ENCODE assay signal across 8 cellular contexts in the genomic region with DNA sequence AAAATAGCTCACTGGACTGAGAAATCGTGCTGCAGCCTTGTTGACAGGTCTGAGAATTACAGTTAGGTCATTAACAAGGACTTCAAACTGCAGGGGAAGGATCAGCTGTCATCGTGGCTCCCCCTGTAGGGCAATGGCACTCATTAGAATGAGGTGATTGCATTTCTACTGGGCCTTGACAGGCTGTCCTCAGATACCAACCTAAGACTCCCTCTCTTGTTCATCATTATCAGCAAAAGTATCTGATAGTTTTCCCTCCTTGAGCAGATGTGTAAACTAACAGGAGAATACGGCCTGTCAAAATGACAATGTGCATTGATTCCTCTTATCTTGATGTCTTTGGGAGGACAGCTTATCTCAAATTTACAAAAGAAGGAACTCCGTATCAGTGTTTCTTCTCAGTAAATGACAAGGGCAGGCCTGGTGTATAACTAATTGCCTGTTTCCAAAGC.
DNase-seq lines count a peak whose midpoint lies in the region; ATAC-seq and TF ChIP-seq lines count a peak whose summit lies in the region.

No MANE protein-coding gene starts in this region.

- WGBS in right lobe of liver (ENCODE audit: insufficient coverage, low coverage, low lambda C conversion rate, missing lambda C conversion rate): 36% methylated on average over 4 of the region's 4 CpGs
- 43% methylated on average over 4 of the region's 4 CpGs for WGBS in esophagus muscularis mucosa

- peak; percentile 10 to 41 (median 24) for TF ChIP-seq CTCF in right lobe of liver (IDR thresholded peaks at IDR 0.05)
- no peak for TF ChIP-seq CTCF in esophagus muscularis mucosa (IDR thresholded peaks at IDR 0.05)

- H3K9ac ChIP-seq in adipocyte (ENCODE audit: low read length): no peak overlapping the region

- no peak overlapping the region for H3K4me3 ChIP-seq in HAP-1
- H3K4me3 ChIP-seq in adipocyte (ENCODE audit: low read length): no peak overlapping the region
- H3K4me3 ChIP-seq in right lobe of liver: no peak overlapping the region
- no peak overlapping the region for H3K4me3 ChIP-seq in esophagus muscularis mucosa

- in situ Hi-C loops in HAP-1 (cut with MboI; ENCODE audit: low sequenced_read_pairs): no loop called here

- ATAC-seq in right lobe of liver: peak; percentile 33 to 63 (median 52)

- H3K27ac ChIP-seq in right lobe of liver (no peak overlapping the region), esophagus muscularis mucosa (replicated peaks in 1 of 4) (no peak overlapping the region)

- H3K4me1 ChIP-seq in HAP-1: no peaks in the 10 kb centered on the region
- H3K4me1 ChIP-seq in adipocyte (ENCODE audit: control insufficient read depth, insufficient read depth, low read length): no peaks in the 10 kb centered on the region
- H3K4me1 ChIP-seq in right lobe of liver: no peaks in the 10 kb centered on the region
- H3K4me1 ChIP-seq in esophagus muscularis mucosa: no peaks in the 10 kb centered on the region

- no peaks in the 10 kb centered on the region for H3K9me3 ChIP-seq in HAP-1
- H3K9me3 ChIP-seq in adipocyte (ENCODE audit: control insufficient read depth, low read length): no peaks in the 10 kb centered on the region
- no peaks in the 10 kb centered on the region for H3K9me3 ChIP-seq in right lobe of liver
- no peaks in the 10 kb centered on the region for H3K9me3 ChIP-seq in esophagus muscularis mucosa

- TF ChIP-seq EP300 in esophagus muscularis mucosa (IDR thresholded peaks at IDR 0.05): no peak

- TF ChIP-seq POLR2A in right lobe of liver (IDR thresholded peaks at IDR 0.05) (no peak), esophagus muscularis mucosa (IDR thresholded peaks at IDR 0.05; ENCODE audit: low read depth) (no peak)

- no peaks in the 10 kb centered on the region for H3K27me3 ChIP-seq in HAP-1 (ENCODE audit: low read depth)
- no peaks in the 10 kb centered on the region for H3K27me3 ChIP-seq in adipocyte (replicated peaks; ENCODE audit: control insufficient read depth, insufficient read depth, low read length)
- H3K27me3 ChIP-seq in right lobe of liver: no peaks in the 10 kb centered on the region
- H3K27me3 ChIP-seq in esophagus muscularis mucosa: no peaks in the 10 kb centered on the region

- DNase-seq in NCI-H1417 (lab: John Stamatoyannopoulos, UW) (peak; percentile 15 to 67 (median 48)), NCI-H1417 treated with DMSO at 0.1 percent for 48 hours (lab: John Stamatoyannopoulos, UW) (no peak), HAP-1 (ENCODE audit: low spot score in 2 of 2) (peak; percentile 62 to 76), NCI-H2029 treated with DMSO at 0.1 percent for 48 hours (lab: John Stamatoyannopoulos, UW) (peak; percentile 20), adipocyte (ENCODE audit: low read depth) (peak; percentile 2), right lobe of liver (no peak), esophagus muscularis mucosa (ENCODE audit: extremely low spot score) (no peak), T-helper 1 cell (no peak)

- intact Hi-C loops in right lobe of liver (cut with DNase I): no loop called here
- intact Hi-C loops in esophagus muscularis mucosa (cut with DNase I): no loop called here

- H3K36me3 ChIP-seq in HAP-1 (replicated peaks) (no peaks in the 10 kb centered on the region), adipocyte (ENCODE audit: control insufficient read depth, insufficient read depth, low read length, severe bottlenecking) (no peaks in the 10 kb centered on the region), right lobe of liver (no peaks in the 10 kb centered on the region), esophagus muscularis mucosa (no peaks in the 10 kb centered on the region)

Comparison
In these comparisons a context has a peak if more than half of its experiments do, and no peak if none do; other contexts are left out.
1. DNase-seq: peak in NCI-H1417 (3 of 3), HAP-1 (2 of 2), NCI-H2029 treated with DMSO at 0.1 percent for 48 hours (single experiment) and adipocyte (single experiment); none in NCI-H1417 treated with DMSO at 0.1 percent for 48 hours (single experiment), right lobe of liver (0 of 3), esophagus muscularis mucosa (single experiment) and T-helper 1 cell (0 of 5).
2. CTCF ChIP-seq: peak in right lobe of liver (4 of 4); none in esophagus muscularis mucosa (0 of 3).